18 cellular contexts compared by ENCODE assay signal in the genomic region with DNA sequence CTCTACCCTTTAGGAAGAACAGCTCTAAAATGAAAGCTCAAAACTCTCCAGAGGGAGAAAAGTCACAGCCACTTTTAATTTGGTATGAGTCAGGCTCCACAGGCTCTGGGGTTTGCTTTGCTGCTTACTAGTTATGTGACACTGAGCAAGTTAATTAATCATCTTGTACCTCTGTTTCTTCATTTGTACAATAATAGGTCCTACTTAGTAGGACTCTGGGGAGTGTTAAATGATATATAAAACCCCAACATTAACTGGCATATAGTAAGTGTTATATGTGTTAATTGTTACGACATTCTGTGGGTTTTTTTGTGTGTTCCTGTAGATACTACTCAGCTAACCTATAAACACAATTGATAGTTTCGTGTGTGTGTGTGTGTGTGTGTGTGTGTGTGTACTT. TPM values are rescaled to one million over a fixed set of nuclear protein-coding genes. Genes with fewer than 3 reads are reported as not detected.
"Had no signal": no experiment of that assay in that cellular context is flagged by ENCODE, and none has a peak within 500 bp of the region (broad histone marks: within the 10 kb centered on the region; RNA-seq: fewer than 3 reads in every experiment).

No MANE protein-coding gene starts in this region.

- ATAC-seq: activated CD8-positive, alpha-beta T cell treated with anti-CD3 and anti-CD28 coated beads for 36 hours; lower lobe of right lung; stimulated activated naive B cell treated with anti-CD40 and anti-IgM and Interleukin-4, amounts not matched to agents 10 μg/mL and 1 μg/mL and 100 μg/mL, for 72 hours had no signal

- H3K4me3 ChIP-seq: lower lobe of right lung, skin epidermis, suprapubic skin had no signal

- H3K27ac ChIP-seq: lower lobe of right lung, neutrophil, suprapubic skin had no signal

- H3K9me3 ChIP-seq: lower lobe of right lung, neutrophil, suprapubic skin had no signal

- H3K36me3 ChIP-seq: lower lobe of right lung, neutrophil, suprapubic skin had no signal

- H3K27me3 ChIP-seq: neutrophil, suprapubic skin had no signal

- DNase-seq: activated CD8-positive, alpha-beta memory T cell treated with anti-CD3 and anti-CD28 coated beads, Interleukin-2, amount 50 U/mL, for 4 hours; activated CD8-positive, alpha-beta T cell treated with anti-CD3 and anti-CD28 coated beads for 36 hours; activated gamma-delta T cell treated with Interleukin-2 at 50 U/mL for 16 hours; activated naive CD8-positive, alpha-beta T cell treated with anti-CD3 and anti-CD28 coated beads, Interleukin-2, amount 10 ng/mL, durations not matched to agents 7 days and 5 days; activated T-cell treated with anti-CD3 and anti-CD28 coated beads, Interleukin-2, amount 50 U/mL, for 72 hours; aorta; effector CD4-positive, alpha-beta T cell; lower lobe of right lung; midbrain; naive B cell; stimulated activated naive B cell treated with anti-CD40 and anti-IgM and Interleukin-4, amounts not matched to agents 10 μg/mL and 1 μg/mL and 100 μg/mL, for 72 hours had no signal

RNA-seq across cellular contexts. Expression of gene ACKR2, which starts 6.6 kb away (rescaled TPM):
- total RNA-seq: endothelial cell of umbilical vein had no signal

RNA-seq across cellular contexts. Expression of gene CYP8B1, which starts 59.9 kb away (rescaled TPM):
- total RNA-seq: activated CD8-positive, alpha-beta T cell treated with anti-CD3 and anti-CD28 coated beads for 36 hours; activated naive CD8-positive, alpha-beta T cell treated with anti-CD3 and anti-CD28 coated beads, Interleukin-2, amount 10 ng/mL, durations not matched to agents 7 days and 5 days; activated T-cell treated with anti-CD3 and anti-CD28 coated beads, Interleukin-2, amount 50 U/mL, for 72 hours; aorta; cardiac septum; endothelial cell of umbilical vein; lower lobe of right lung; suprapubic skin; T-helper 2 cell treated with Interferon-gamma antibody and Interleukin-4, amounts not matched to agents 100 ng/mL and 5 ng/mL, for 36 hours; ureter had no signal
- polyA plus RNA-seq: endothelial cell of umbilical vein had no signal
